Comparison of ENCODE assay signal across 24 cellular contexts in genomic region chr5:159628703-159629102, GRCh38.
"Had no signal": no experiment of that assay in that cellular context is flagged by ENCODE, and none has a peak within 500 bp of the region (broad histone marks: within the 10 kb centered on the region; RNA-seq: fewer than 3 reads in every experiment).

No MANE protein-coding gene starts in this region.

- H3K4me3 Mint-ChIP-seq: dendritic cell treated with granulocyte-macrophage colony-stimulating factor and Interleukin-4, amounts not matched to agents 40 ng/mL and 50 ng/mL, for 4 days; endodermal cell; naive thymus-derived CD8-positive, alpha-beta T cell; nephron progenitor cell; stimulated activated naive B cell treated with anti-CD40 and anti-IgM and Interleukin-4, amounts not matched to agents 10 μg/mL and 1 μg/mL and 100 μg/mL, for 72 hours; stimulated activated naive CD8-positive, alpha-beta T cell treated with anti-CD3 and anti-CD28 coated beads, Interleukin-15, Interleukin-2, amounts not matched to agents 100 ng/mL and 50 ng/mL, for 24 hours had no signal

- FAIRE-seq: keratinocyte, urothelium cell line had no signal

- H3K9me3 ChIP-seq: gastrocnemius medialis, lower lobe of right lung, prostate gland, thoracic aorta, upper lobe of left lung had no signal

- DNase-seq: effector CD8-positive, alpha-beta T cell; endodermal cell; foreskin fibroblast; gastrocnemius medialis; head of caudate nucleus; left ventricle myocardium superior; lower lobe of right lung; naive thymus-derived CD8-positive, alpha-beta T cell; nephron progenitor cell; nucleus accumbens; right cardiac atrium; sigmoid colon; stimulated activated CD4-positive, alpha-beta T cell treated with anti-CD3 and anti-CD28 coated beads, Interleukin-4, amount 100 ng/mL, for 4 hours; stimulated activated naive B cell treated with anti-CD40 and anti-IgM and Interleukin-4, amounts not matched to agents 10 μg/mL and 1 μg/mL and 100 μg/mL, for 72 hours; upper lobe of left lung had no signal

- ATAC-seq: esophagus mucosa; gastrocnemius medialis; left ventricle myocardium superior; lower lobe of right lung; naive thymus-derived CD8-positive, alpha-beta T cell; right cardiac atrium; stimulated activated naive B cell treated with anti-CD40 and anti-IgM and Interleukin-4, amounts not matched to agents 10 μg/mL and 1 μg/mL and 100 μg/mL, for 72 hours had no signal

- H3K27ac ChIP-seq: epithelial cell of prostate, gastrocnemius medialis, lower lobe of right lung, prostate gland, sigmoid colon, thoracic aorta, tibial nerve, upper lobe of left lung had no signal

- H3K9me3 Mint-ChIP-seq: stimulated activated naive CD8-positive, alpha-beta T cell treated with anti-CD3 and anti-CD28 coated beads, Interleukin-15, Interleukin-2, amounts not matched to agents 100 ng/mL and 50 ng/mL, for 24 hours had no signal

- H3K4me3 ChIP-seq: gastrocnemius medialis, lower lobe of right lung, prostate gland, sigmoid colon, thoracic aorta, tibial nerve, upper lobe of left lung had no signal

- H3K27ac Mint-ChIP-seq: dendritic cell treated with granulocyte-macrophage colony-stimulating factor and Interleukin-4, amounts not matched to agents 40 ng/mL and 50 ng/mL, for 4 days; endodermal cell; naive thymus-derived CD8-positive, alpha-beta T cell; nephron progenitor cell; stimulated activated naive B cell treated with anti-CD40 and anti-IgM and Interleukin-4, amounts not matched to agents 10 μg/mL and 1 μg/mL and 100 μg/mL, for 72 hours; stimulated activated naive CD8-positive, alpha-beta T cell treated with anti-CD3 and anti-CD28 coated beads, Interleukin-15, Interleukin-2, amounts not matched to agents 100 ng/mL and 50 ng/mL, for 24 hours had no signal

- H3K27me3 ChIP-seq: gastrocnemius medialis, sigmoid colon, tibial nerve, upper lobe of left lung had no signal

- H3K4me1 ChIP-seq: gastrocnemius medialis, lower lobe of right lung, prostate gland, sigmoid colon, upper lobe of left lung had no signal

- H3K36me3 ChIP-seq: gastrocnemius medialis, lower lobe of right lung, prostate gland, sigmoid colon, thoracic aorta, tibial nerve, upper lobe of left lung had no signal

- H3K36me3 Mint-ChIP-seq: stimulated activated naive B cell treated with anti-CD40 and anti-IgM and Interleukin-4, amounts not matched to agents 10 μg/mL and 1 μg/mL and 100 μg/mL, for 72 hours had no signal

- H3K4me1 Mint-ChIP-seq: endodermal cell; naive thymus-derived CD8-positive, alpha-beta T cell; stimulated activated naive B cell treated with anti-CD40 and anti-IgM and Interleukin-4, amounts not matched to agents 10 μg/mL and 1 μg/mL and 100 μg/mL, for 72 hours had no signal
